ENCODE assay signal across 2 cellular contexts in genomic region chr3:58422756-58423324, GRCh38.
A peak's percentile ranks its signal among the peaks of the same experiment; 100 is the strongest.
TF ChIP-seq lines count a peak whose summit lies in the region.

No MANE protein-coding gene starts in this region.

TF ChIP-seq in GM12878, 131 proteins besides CTCF, POLR2A, EP300 and RAD21:
- TF ChIP-seq FOXM1 (IDR thresholded peaks at IDR 0.05; ENCODE audit: low read depth, low read length) (no peak), ZZZ3 (IDR thresholded peaks at IDR 0.05; ENCODE audit: control insufficient read depth, insufficient read length, low read depth) (no peak), SMAD1 (IDR thresholded peaks at IDR 0.05; ENCODE audit: low read depth, partially characterized antibody) (no peak), SP1 (IDR thresholded peaks at IDR 0.05; ENCODE audit: low read depth, low read length) (no peak), ZNF217 (IDR thresholded peaks at IDR 0.05) (no peak), BCL11A (IDR thresholded peaks at IDR 0.05; ENCODE audit: low read depth, low read length) (no peak), ZBED1 (IDR thresholded peaks at IDR 0.05; ENCODE audit: borderline replicate concordance) (no peak), KDM1A (IDR thresholded peaks at IDR 0.05; ENCODE audit: borderline replicate concordance) (no peak)
- TF ChIP-seq, protein P1, sequence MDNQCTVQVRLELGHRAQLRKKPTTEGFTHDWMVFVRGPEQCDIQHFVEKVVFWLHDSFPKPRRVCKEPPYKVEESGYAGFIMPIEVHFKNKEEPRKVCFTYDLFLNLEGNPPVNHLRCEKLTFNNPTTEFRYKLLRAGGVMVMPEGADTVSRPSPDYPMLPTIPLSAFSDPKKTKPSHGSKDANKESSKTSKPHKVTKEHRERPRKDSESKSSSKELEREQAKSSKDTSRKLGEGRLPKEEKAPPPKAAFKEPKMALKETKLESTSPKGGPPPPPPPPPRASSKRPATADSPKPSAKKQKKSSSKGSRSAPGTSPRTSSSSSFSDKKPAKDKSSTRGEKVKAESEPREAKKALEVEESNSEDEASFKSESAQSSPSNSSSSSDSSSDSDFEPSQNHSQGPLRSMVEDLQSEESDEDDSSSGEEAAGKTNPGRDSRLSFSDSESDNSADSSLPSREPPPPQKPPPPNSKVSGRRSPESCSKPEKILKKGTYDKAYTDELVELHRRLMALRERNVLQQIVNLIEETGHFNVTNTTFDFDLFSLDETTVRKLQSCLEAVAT (IDR thresholded peaks at IDR 0.05): no peak
- TF ChIP-seq, protein P2, sequence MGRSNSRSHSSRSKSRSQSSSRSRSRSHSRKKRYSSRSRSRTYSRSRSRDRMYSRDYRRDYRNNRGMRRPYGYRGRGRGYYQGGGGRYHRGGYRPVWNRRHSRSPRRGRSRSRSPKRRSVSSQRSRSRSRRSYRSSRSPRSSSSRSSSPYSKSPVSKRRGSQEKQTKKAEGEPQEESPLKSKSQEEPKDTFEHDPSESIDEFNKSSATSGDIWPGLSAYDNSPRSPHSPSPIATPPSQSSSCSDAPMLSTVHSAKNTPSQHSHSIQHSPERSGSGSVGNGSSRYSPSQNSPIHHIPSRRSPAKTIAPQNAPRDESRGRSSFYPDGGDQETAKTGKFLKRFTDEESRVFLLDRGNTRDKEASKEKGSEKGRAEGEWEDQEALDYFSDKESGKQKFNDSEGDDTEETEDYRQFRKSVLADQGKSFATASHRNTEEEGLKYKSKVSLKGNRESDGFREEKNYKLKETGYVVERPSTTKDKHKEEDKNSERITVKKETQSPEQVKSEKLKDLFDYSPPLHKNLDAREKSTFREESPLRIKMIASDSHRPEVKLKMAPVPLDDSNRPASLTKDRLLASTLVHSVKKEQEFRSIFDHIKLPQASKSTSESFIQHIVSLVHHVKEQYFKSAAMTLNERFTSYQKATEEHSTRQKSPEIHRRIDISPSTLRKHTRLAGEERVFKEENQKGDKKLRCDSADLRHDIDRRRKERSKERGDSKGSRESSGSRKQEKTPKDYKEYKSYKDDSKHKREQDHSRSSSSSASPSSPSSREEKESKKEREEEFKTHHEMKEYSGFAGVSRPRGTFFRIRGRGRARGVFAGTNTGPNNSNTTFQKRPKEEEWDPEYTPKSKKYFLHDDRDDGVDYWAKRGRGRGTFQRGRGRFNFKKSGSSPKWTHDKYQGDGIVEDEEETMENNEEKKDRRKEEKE (IDR thresholded peaks at IDR 0.05): no peak

TF ChIP-seq in HepG2, 621 proteins besides CTCF, POLR2A, EP300 and RAD21:
- TF ChIP-seq JUN (CRISPR knock-in tag; IDR thresholded peaks at IDR 0.05) (no peak), STAG1 (CRISPR knock-in tag; IDR thresholded peaks at IDR 0.05) (peak; percentile 64), POLR2G (IDR thresholded peaks at IDR 0.05; ENCODE audit: low read depth, low read length) (0 out of 2 replicates have a peak, but pooled peaks have one; percentile 15), SMC3 (IDR thresholded peaks at IDR 0.05; ENCODE audit: low read length) (peak; percentile 38; the same call in 1 of the 2 replicates), ZNF263 (CRISPR knock-in tag; IDR thresholded peaks at IDR 0.05) (no peak)
